Comparison of ENCODE assay signal across 16 cellular contexts in the genomic region with DNA sequence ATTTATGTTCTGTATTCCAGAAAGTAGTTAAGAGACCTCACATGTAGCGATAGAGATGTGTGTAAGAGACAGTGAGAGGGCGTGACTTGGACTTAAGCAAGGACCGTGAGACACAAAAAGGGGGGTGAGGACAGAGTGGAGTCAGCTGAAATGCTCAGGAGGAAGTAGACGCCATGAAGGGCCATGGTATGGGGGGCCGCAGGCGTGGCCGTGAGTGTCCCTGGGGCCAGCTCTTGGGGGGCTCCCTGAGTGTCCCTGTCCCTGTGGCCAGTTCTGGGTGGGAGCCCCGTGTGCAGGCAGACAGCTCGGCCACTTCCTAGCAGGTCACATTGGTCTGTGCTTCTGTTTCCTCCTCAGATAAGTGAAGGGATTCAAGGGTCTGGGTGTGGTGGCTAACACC. TPM values are rescaled to one million over a fixed set of nuclear protein-coding genes. Genes with fewer than 3 reads are reported as not detected.
DNase-seq lines count a peak whose midpoint lies in the region; ATAC-seq and TF ChIP-seq lines count a peak whose summit lies in the region.
"Had no signal": no experiment of that assay in that cellular context is flagged by ENCODE, and none has a peak within 500 bp of the region (broad histone marks: within the 10 kb centered on the region; RNA-seq: fewer than 3 reads in every experiment).

No MANE protein-coding gene starts in this region.

- H3K4me1 ChIP-seq in RWPE2 (ENCODE audit: insufficient read depth, poor library complexity, severe bottlenecking), result no peaks in the 10 kb centered on the region
- H3K4me1 ChIP-seq: vagina had no signal

- H3K27me3 ChIP-seq in RWPE2 (ENCODE audit: insufficient read depth, poor library complexity, severe bottlenecking), result no peaks in the 10 kb centered on the region
- H3K27me3 ChIP-seq in brain microvascular endothelial cell (replicated peaks), result no peaks in the 10 kb centered on the region
- H3K27me3 ChIP-seq: vagina had no signal

- no peak overlapping the region for H3K4me3 ChIP-seq in RWPE2 (ENCODE audit: severe bottlenecking)
- no peak overlapping the region for H3K4me3 ChIP-seq in brain microvascular endothelial cell (ENCODE audit: low read depth, low read length)
- H3K4me3 ChIP-seq: vagina had no signal

- peaks cover 43% of the 10 kb centered on the region for H3K36me3 ChIP-seq in RWPE2 (ENCODE audit: low read depth)
- H3K36me3 ChIP-seq in brain microvascular endothelial cell (replicated peaks), result peaks cover 56% of the 10 kb centered on the region

- peak; percentile 82 for DNase-seq in CD1c-positive myeloid dendritic cell (ENCODE audit: extremely low spot score)
- DNase-seq in RWPE2 (ENCODE audit: low spot score), result peak; percentile 14
- peak; percentile 19 for DNase-seq in left cardiac atrium
- peak; percentile 48 for DNase-seq in posterior vena cava (ENCODE audit: low spot score)
- no peak for DNase-seq in brain microvascular endothelial cell
- DNase-seq: activated CD4-positive, alpha-beta T cell treated with anti-CD3 and anti-CD28 coated beads for 1 hour; activated gamma-delta T cell; EL; NCI-H1092; NCI-H2171 treated with DMSO at 0.1 percent for 48 hours; SHP77 treated with DMSO at 0.1 percent for 48 hours; stimulated activated CD4-positive, alpha-beta T cell treated with anti-CD3 and anti-CD28 coated beads, Interleukin-15, amount 100 ng/mL, for 24 hours had no signal

- no peaks in the 10 kb centered on the region for H3K9me3 ChIP-seq in RWPE2 (ENCODE audit: severe bottlenecking)
- H3K9me3 ChIP-seq: vagina had no signal

- H3K27ac ChIP-seq in RWPE2 (ENCODE audit: poor library complexity, severe bottlenecking) (no peak overlapping the region), brain microvascular endothelial cell (no peak overlapping the region)
- H3K27ac ChIP-seq: vagina had no signal

- intact Hi-C loops in left cardiac atrium (cut with DNase I) (no loop called here), posterior vena cava (cut with DNase I) (loop anchor here in 1 of 2 donors (5.0 kb wide), 1 partner anchor 169 kb away; no protein-coding TSS in a partner anchor)

- ATAC-seq in RWPE2 (ENCODE audit: low read depth) (no peak), left cardiac atrium (peak in 1 of 2 donors; percentile 36), GM21619 (IDR thresholded peaks at IDR 0.05; ENCODE audit: unreplicated experiment) (no peak), GM18519 (IDR thresholded peaks at IDR 0.05; ENCODE audit: low FRiP score, unreplicated experiment) (no peak), GM19467 (IDR thresholded peaks at IDR 0.05; ENCODE audit: unreplicated experiment) (no peak)

- TF ChIP-seq CTCF in RWPE2 (IDR thresholded peaks at IDR 0.05; ENCODE audit: poor library complexity, severe bottlenecking) (no peak), brain microvascular endothelial cell (IDR thresholded peaks at IDR 0.05; ENCODE audit: low read depth, low read length, missing control alignments) (no peak)

- in situ Hi-C loops in brain microvascular endothelial cell (cut with HindIII; ENCODE audit: low pct_ligation_motif_present, low sequenced_read_pairs), result no loop called here

RNA-seq across cellular contexts. Expression of a gene that starts 23.0 kb away (rescaled TPM):
- total RNA-seq in left cardiac atrium, result under 1 TPM; 0.41 to 0.42 TPM
- total RNA-seq in posterior vena cava, result 1 to 10 TPM in 1 of 2 donors, under 1 TPM in 1; 0.71 to 1.1 TPM
